Comparison of ENCODE assay signal across 11 cellular contexts in the genomic region with DNA sequence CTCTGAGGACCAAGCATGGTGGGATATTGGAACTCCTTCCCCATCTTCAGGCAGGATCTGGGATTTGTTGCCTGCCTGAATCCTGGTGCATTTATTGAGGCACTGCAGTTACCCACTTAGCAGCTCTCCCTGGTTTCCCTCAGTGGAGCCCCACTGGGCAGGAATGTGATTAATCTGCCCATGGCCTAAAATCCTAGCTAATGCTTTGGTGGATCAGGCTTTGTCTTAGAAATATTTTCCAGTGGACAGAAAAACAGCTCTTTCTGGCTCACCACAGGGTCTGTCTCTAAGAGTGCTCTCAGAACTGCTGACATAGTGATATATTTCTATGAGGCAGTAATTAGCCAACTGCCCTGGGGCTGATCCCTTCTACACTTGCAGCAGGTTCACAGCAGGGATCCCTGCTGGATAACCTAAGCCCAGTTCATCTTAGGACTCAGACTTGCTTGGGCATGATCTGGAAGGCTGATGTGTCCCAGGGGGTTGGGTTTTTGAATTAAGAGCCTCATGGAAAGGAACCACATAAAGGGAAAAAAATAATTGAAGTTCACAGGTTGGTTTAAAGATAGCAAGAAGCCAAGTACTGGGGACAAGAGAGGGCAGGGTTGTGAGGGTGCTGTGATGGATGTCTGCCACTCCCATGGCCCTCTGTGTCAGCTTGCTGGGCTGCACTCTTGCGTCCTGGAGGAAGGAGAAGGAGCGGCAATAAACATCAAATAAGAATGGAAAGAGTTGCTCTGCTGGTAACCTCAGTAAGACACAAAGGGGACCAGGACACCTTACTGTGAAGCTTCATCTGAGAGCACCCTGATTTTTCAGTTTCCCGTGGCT. TPM values are rescaled to one million over a fixed set of nuclear protein-coding genes. Genes with fewer than 3 reads are reported as not detected.
A peak's percentile ranks its signal among the peaks of the same experiment; 100 is the strongest.
DNase-seq lines count a peak whose midpoint lies in the region; TF ChIP-seq lines count a peak whose summit lies in the region.
"Had no signal": no experiment of that assay in that cellular context is flagged by ENCODE, and none has a peak within 500 bp of the region (broad histone marks: within the 10 kb centered on the region; RNA-seq: fewer than 3 reads in every experiment).

No MANE protein-coding gene starts in this region.

- H3K4me1 Mint-ChIP-seq in activated naive CD8-positive, alpha-beta T cell treated with anti-CD3 and anti-CD28 coated beads for 36 hours: peaks cover 9% of the 10 kb centered on the region

- no peak overlapping the region for H3K4me3 Mint-ChIP-seq in activated naive CD8-positive, alpha-beta T cell treated with anti-CD3 and anti-CD28 coated beads for 36 hours

- peaks cover 5% of the 10 kb centered on the region for H3K9me3 Mint-ChIP-seq in activated naive CD8-positive, alpha-beta T cell treated with anti-CD3 and anti-CD28 coated beads for 36 hours

- CTCF ChIA-PET in BJ (lab: Yijun Ruan, JAX) (interaction anchor here (1.5 kb wide), 1 partner anchor 10 kb away, joined by 3 read pairs; no protein-coding TSS in a partner anchor), RWPE1 (lab: Yijun Ruan, JAX) (interaction anchor here (0.5 to 0.6 kb wide), 3 partner anchors 133 to 561 kb away, joined by 3 read pairs; no protein-coding TSS in a partner anchor)

- TF ChIP-seq CTCF in BJ (IDR thresholded peaks at IDR 0.05; ENCODE audit: insufficient read depth, low read depth, low read length) (peak; percentile 21; the same call in 1 of the 2 replicates), RWPE1 (conservative IDR thresholded peaks at IDR 0.05; ENCODE audit: low read depth) (no peak), foreskin fibroblast (IDR thresholded peaks at IDR 0.05; ENCODE audit: low read depth, low read length) (peak; percentile 11)

- H3K27ac ChIP-seq in RWPE1: peak overlapping the region; percentile 76

- no peak for DNase-seq in BJ (ENCODE audit: low read depth)
- DNase-seq in NCI-H1417 (lab: John Stamatoyannopoulos, UW): peak; percentile 80 to 100 (median 95)
- DNase-seq in RWPE1 (ENCODE audit: low spot score): peak; percentile 84
- DNase-seq in foreskin fibroblast: peak in 1 of 2 donors; percentile 33
- DNase-seq in activated CD4-positive, alpha-beta T cell treated with anti-CD3 and anti-CD28 coated beads, Interleukin-2, amount 50 U/mL, for 1 hour: no peak
- no peak for DNase-seq in activated naive CD8-positive, alpha-beta T cell treated with anti-CD3 and anti-CD28 coated beads for 36 hours
- DNase-seq in activated CD4-positive, alpha-beta T cell treated with anti-CD3 and anti-CD28 coated beads, Interleukin-2, amount 50 U/mL, for 48 hours: no peak
- DNase-seq in nucleus accumbens (lab: John Stamatoyannopoulos, UW): no peak
- DNase-seq: activated effector memory CD4-positive, alpha-beta T cell treated with Interleukin-2 at 50 U/mL for 16 hours; C1 segment of cervical spinal cord; stimulated activated CD4-positive, alpha-beta T cell treated with anti-CD3 and anti-CD28 coated beads, Interleukin-4, amount 100 ng/mL, for 1 hour had no signal

- H3K36me3 ChIP-seq in BJ (ENCODE audit: control insufficient read depth, insufficient read depth, low read length): no peaks in the 10 kb centered on the region

- POLR2A ChIA-PET in BJ (lab: Charles Lee) (no interaction called here), RWPE1 (lab: Yijun Ruan, JAX; ENCODE audit: low non-redundant PET) (no interaction called here)

- no peak overlapping the region for H3K27ac Mint-ChIP-seq in activated naive CD8-positive, alpha-beta T cell treated with anti-CD3 and anti-CD28 coated beads for 36 hours

- H3K27me3 ChIP-seq in BJ (ENCODE audit: control insufficient read depth, insufficient read depth, low read length): no peaks in the 10 kb centered on the region

- H3K27me3 Mint-ChIP-seq in activated naive CD8-positive, alpha-beta T cell treated with anti-CD3 and anti-CD28 coated beads for 36 hours: peaks cover 18% of the 10 kb centered on the region

- H3K4me3 ChIP-seq in BJ (ENCODE audit: low read depth, low read length): no peak overlapping the region
- no peak overlapping the region for H3K4me3 ChIP-seq in foreskin fibroblast (ENCODE audit: low read depth in 1 of 2, low read length in 2 of 2)

- no peaks in the 10 kb centered on the region for H3K36me3 Mint-ChIP-seq in activated naive CD8-positive, alpha-beta T cell treated with anti-CD3 and anti-CD28 coated beads for 36 hours

RNA-seq across cellular contexts. Expression of gene ZDBF2, which starts 44.2 kb away (rescaled TPM):
- 2.5 and 5.1 TPM in 2 replicates for polyA plus RNA-seq in BJ (2011; rRNA removed)
- 5.2 and 5.6 TPM in 2 replicates for polyA minus RNA-seq in BJ (2011; rRNA and poly(A)+ RNA removed)
- total RNA-seq in activated naive CD8-positive, alpha-beta T cell treated with anti-CD3 and anti-CD28 coated beads for 36 hours: 10 to 100 TPM in 1 of 2 experiments, 1 to 10 TPM in 1; 9.2 to 10.1 TPM

Comparison
In these comparisons a context has a peak if more than half of its experiments do, and no peak if none do; other contexts are left out.
1. DNase-seq: peak in NCI-H1417 (3 of 3) and RWPE1 (single experiment); none in BJ (single experiment), activated CD4-positive, alpha-beta T cell treated with anti-CD3 and anti-CD28 coated beads, Interleukin-2, amount 50 U/mL, for 1 hour (single experiment), activated naive CD8-positive, alpha-beta T cell treated with anti-CD3 and anti-CD28 coated beads for 36 hours (single experiment), activated CD4-positive, alpha-beta T cell treated with anti-CD3 and anti-CD28 coated beads, Interleukin-2, amount 50 U/mL, for 48 hours (0 of 2) and nucleus accumbens (0 of 56).